26 cellular contexts compared by ENCODE assay signal in genomic region chr6:4510906-4511625, GRCh38.
"Had no signal": no experiment of that assay in that cellular context is flagged by ENCODE, and none has a peak within 500 bp of the region (broad histone marks: within the 10 kb centered on the region; RNA-seq: fewer than 3 reads in every experiment).

No MANE protein-coding gene starts in this region.

- H3K27ac Mint-ChIP-seq: dendritic cell treated with granulocyte-macrophage colony-stimulating factor and Interleukin-4, amounts not matched to agents 40 ng/mL and 50 ng/mL, for 4 days; effector memory CD8-positive, alpha-beta T cell; immature natural killer cell; memory B cell; mesothelial cell of epicardium; naive B cell had no signal

- H3K27ac ChIP-seq: epithelial cell of prostate, esophagus squamous epithelium, gastroesophageal sphincter, left ventricle myocardium inferior, lower lobe of right lung, parathyroid adenoma, psoas muscle, right lobe of liver, skin epidermis, stomach, thoracic aorta, transverse colon had no signal

- H3K9ac ChIP-seq: parathyroid adenoma had no signal

- H3K27me3 ChIP-seq: gastroesophageal sphincter, right lobe of liver, stomach, transverse colon had no signal

- H3K4me3 Mint-ChIP-seq: dendritic cell treated with granulocyte-macrophage colony-stimulating factor and Interleukin-4, amounts not matched to agents 40 ng/mL and 50 ng/mL, for 4 days; effector memory CD8-positive, alpha-beta T cell; immature natural killer cell; memory B cell; mesothelial cell of epicardium; naive B cell; nephron had no signal

- H3K36me3 Mint-ChIP-seq: immature natural killer cell, memory B cell, mesothelial cell of epicardium, naive B cell had no signal

- H3K9me3 Mint-ChIP-seq: dendritic cell treated with granulocyte-macrophage colony-stimulating factor and Interleukin-4, amounts not matched to agents 40 ng/mL and 50 ng/mL, for 4 days; effector memory CD8-positive, alpha-beta T cell; immature natural killer cell; memory B cell; mesothelial cell of epicardium; nephron had no signal

- H2AFZ ChIP-seq: parathyroid adenoma had no signal

- H3K9me3 ChIP-seq: esophagus squamous epithelium, gastroesophageal sphincter, left ventricle myocardium inferior, lower lobe of right lung, psoas muscle, right lobe of liver, stomach, thoracic aorta, transverse colon had no signal

- H3K4me3 ChIP-seq: esophagus squamous epithelium, gastroesophageal sphincter, left ventricle myocardium inferior, lower lobe of right lung, psoas muscle, right lobe of liver, skin epidermis, stomach, thoracic aorta, transverse colon had no signal

- H3K36me3 ChIP-seq: esophagus squamous epithelium, gastroesophageal sphincter, left ventricle myocardium inferior, lower lobe of right lung, right lobe of liver, stomach, thoracic aorta, transverse colon had no signal

- FAIRE-seq: colon, keratinocyte, urothelium cell line had no signal

- DNase-seq: effector memory CD8-positive, alpha-beta T cell; esophagus squamous epithelium; foreskin fibroblast; immature natural killer cell; left ventricle myocardium inferior; lower lobe of right lung; naive B cell; retina; right lobe of liver; stimulated activated CD4-positive, alpha-beta T cell treated with anti-CD3 and anti-CD28 coated beads, Interleukin-2, amount 100 ng/mL, for 24 hours; stimulated activated naive CD4-positive, alpha-beta T cell; stomach; transverse colon had no signal

- H3K4me1 Mint-ChIP-seq: immature natural killer cell, memory B cell, naive B cell had no signal

- H3K4me1 ChIP-seq: esophagus squamous epithelium, gastroesophageal sphincter, left ventricle myocardium inferior, lower lobe of right lung, parathyroid adenoma, psoas muscle, right lobe of liver, stomach, transverse colon had no signal
